15 cellular contexts compared by ENCODE assay signal in the genomic region with DNA sequence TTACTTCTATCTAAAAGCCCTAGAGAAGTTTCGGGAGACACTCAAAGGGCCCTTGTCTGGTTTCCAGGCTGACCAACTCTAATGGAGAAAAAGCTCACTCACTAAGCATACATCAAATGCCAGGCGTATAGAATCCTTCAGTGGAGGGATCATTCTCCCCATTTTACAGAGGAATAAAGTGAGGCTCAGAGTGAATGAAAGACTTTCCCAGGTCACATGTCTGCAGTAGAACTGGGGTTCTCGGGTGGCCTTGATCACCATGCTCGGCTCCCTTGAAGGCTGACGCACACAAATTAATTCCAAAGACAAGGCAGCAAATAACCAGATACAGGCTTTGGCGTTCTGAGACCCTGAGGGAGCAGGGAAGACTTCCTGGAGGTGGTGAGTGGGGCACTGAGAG.
DNase-seq lines count a peak whose midpoint lies in the region; ATAC-seq, FAIRE-seq and TF ChIP-seq lines count a peak whose summit lies in the region.
"Had no signal": no experiment of that assay in that cellular context is flagged by ENCODE, and none has a peak within 500 bp of the region (broad histone marks: within the 10 kb centered on the region; RNA-seq: fewer than 3 reads in every experiment).

No MANE protein-coding gene starts in this region.

- WGBS in HepG2 (ENCODE audit: low lambda C conversion rate): 56% methylated on average over 6 of the region's 6 CpGs
- 71% methylated on average over 5 of the region's 6 CpGs for WGBS in right lobe of liver (ENCODE audit: insufficient coverage, low coverage, low lambda C conversion rate, missing lambda C conversion rate)

- H3K9ac ChIP-seq in HepG2 (ENCODE audit: insufficient read depth, low read depth, low read length): no peak overlapping the region

- no peaks in the 10 kb centered on the region for H3K79me2 ChIP-seq in HepG2 (ENCODE audit: insufficient read depth, low read length)

- POLR2A ChIA-PET in HepG2 (lab: Yijun Ruan, JAX): no interaction called here

- H3K4me2 ChIP-seq in HepG2 (ENCODE audit: low read depth, low read length): no peak overlapping the region

- H3K9me3 ChIP-seq in HepG2 (ENCODE audit: low read length) (no peaks in the 10 kb centered on the region), right lobe of liver (no peaks in the 10 kb centered on the region)

- no peak overlapping the region for H3K4me3 ChIP-seq in HepG2 (replicated peaks in 1 of 3; ENCODE audit: insufficient read depth in 1 of 3, low read depth in 2 of 3, low read length in 3 of 3)
- H3K4me3 ChIP-seq in right lobe of liver: no peak overlapping the region

- H3K4me1 ChIP-seq in HepG2 (ENCODE audit: insufficient read depth, low read length): peaks cover 13% of the 10 kb centered on the region
- H3K4me1 ChIP-seq in right lobe of liver: peaks cover 0 to 8% (median 0%) of the 10 kb centered on the region in 4 donors

- H3K4me1 Mint-ChIP-seq in chondrocyte (ENCODE audit: low read depth) (peaks cover 4% of the 10 kb centered on the region), mesothelial cell of epicardium (peaks cover 7% of the 10 kb centered on the region), type B pancreatic cell (ENCODE audit: unreplicated experiment) (peaks cover 14% of the 10 kb centered on the region)
- H3K4me1 Mint-ChIP-seq: B cell had no signal

- H3K27me3 ChIP-seq in HepG2 (ENCODE audit: control insufficient read depth in 1 of 2, insufficient read depth in 2 of 2, low read length in 2 of 2) (peaks cover 2 to 4% of the 10 kb centered on the region in 2 experiments; a peak in 2 of 5 replicates), right lobe of liver (no peaks in the 10 kb centered on the region)

- H3K27me3 Mint-ChIP-seq in chondrocyte (ENCODE audit: low read depth): peaks cover 16% of the 10 kb centered on the region
- H3K27me3 Mint-ChIP-seq in mesothelial cell of epicardium (ENCODE audit: low read depth): peaks cover 38% of the 10 kb centered on the region
- peaks cover 54% of the 10 kb centered on the region for H3K27me3 Mint-ChIP-seq in type B pancreatic cell

- no peak for TF ChIP-seq CTCF in HepG2 (CRISPR knock-in tag; IDR thresholded peaks at IDR 0.05)
- TF ChIP-seq CTCF in right lobe of liver (IDR thresholded peaks at IDR 0.05): no peak
- no peak for TF ChIP-seq CTCF in chondrocyte (IDR thresholded peaks at IDR 0.05)
- no peak for TF ChIP-seq CTCF in mesothelial cell of epicardium (IDR thresholded peaks at IDR 0.05; ENCODE audit: unreplicated experiment)
- no peak for TF ChIP-seq CTCF in type B pancreatic cell (conservative IDR thresholded peaks at IDR 0.05)

- TF ChIP-seq POLR2A in HepG2 (IDR thresholded peaks at IDR 0.05; ENCODE audit: insufficient read depth in 1 of 2, low read depth in 2 of 2, low read length in 2 of 2) (no peak), right lobe of liver (IDR thresholded peaks at IDR 0.05) (no peak)

- H3K4me3 Mint-ChIP-seq in chondrocyte (ENCODE audit: unreplicated experiment): no peak overlapping the region
- H3K4me3 Mint-ChIP-seq in mesothelial cell of epicardium: peak overlapping the region; percentile 36
- H3K4me3 Mint-ChIP-seq in type B pancreatic cell: peak overlapping the region; percentile 35
- H3K4me3 Mint-ChIP-seq: B cell; CD4-positive, alpha-beta T cell; HFFc6 had no signal

- H3K36me3 ChIP-seq in HepG2 (replicated peaks in 1 of 2; ENCODE audit: control insufficient read depth in 1 of 2, insufficient read depth in 2 of 2, low read length in 2 of 2) (no peaks in the 10 kb centered on the region), right lobe of liver (no peaks in the 10 kb centered on the region)

- no TSS peak for BruUV-seq in HepG2 (replicated peaks; lab: Mats Ljungman, UMichigan)

- in situ Hi-C loops in HepG2 (cut with HindIII; ENCODE audit: extremely low pct_ligation_motif_present, low pct_unique_long_range_greater_than_20kb) (no loop called here), ACHN (cut with HindIII; ENCODE audit: low pct_ligation_motif_present, low pct_unique_long_range_greater_than_20kb, low sequenced_read_pairs) (no loop called here)

- H4K20me1 ChIP-seq in HepG2 (ENCODE audit: insufficient read depth, low read length): no peaks in the 10 kb centered on the region; the same call in 1 of the 2 replicates

- CTCF ChIA-PET in HepG2 (lab: Yijun Ruan, JAX; ENCODE audit: low intra/inter-chr PET ratio, low total read pairs): no interaction called here

- DNase-seq in HepG2 (ENCODE audit: low spot score) (no peak), right lobe of liver (no peak), chondrocyte (ENCODE audit: low spot score) (peak; percentile 41), mesothelial cell of epicardium (ENCODE audit: low spot score in 2 of 2, unreplicated experiment in 2 of 2) (no peak), type B pancreatic cell (ENCODE audit: extremely low spot score, unreplicated experiment) (no peak), mucosa of gallbladder (ENCODE audit: low spot score) (no peak), caudate nucleus (lab: John Stamatoyannopoulos, UW) (no peak), ACHN (no peak)
- DNase-seq: Calu3; CD4-positive, alpha-beta T cell; DMS 273 treated with DMSO at 0.1 percent for 48 hours; HCEC 1CT; HFFc6 had no signal

- H3K27ac ChIP-seq in HepG2 (ENCODE audit: extremely low read length, insufficient read depth, low read length) (no peak overlapping the region), right lobe of liver (no peak overlapping the region), caudate nucleus (ENCODE audit: low read depth, low read length) (no peak overlapping the region)

- FAIRE-seq in HepG2 (lab: Jason Lieb, UNC): no peak
- FAIRE-seq: HTR-8/SVneo had no signal

- TF ChIP-seq RAD21 in HepG2 (CRISPR knock-in tag; IDR thresholded peaks at IDR 0.05): no peak

- no peaks in the 10 kb centered on the region for H3K36me3 Mint-ChIP-seq in chondrocyte (ENCODE audit: low read depth)
- H3K36me3 Mint-ChIP-seq in mesothelial cell of epicardium: no peaks in the 10 kb centered on the region
- no peaks in the 10 kb centered on the region for H3K36me3 Mint-ChIP-seq in type B pancreatic cell

- intact Hi-C loops in HepG2 (cut with micrococcal nuclease; ENCODE audit: unreplicated experiment): no loop called here
- intact Hi-C loops in right lobe of liver (cut with DNase I): no loop called here

- H3K9me3 Mint-ChIP-seq in chondrocyte (ENCODE audit: low read depth): no peaks in the 10 kb centered on the region
- H3K9me3 Mint-ChIP-seq in mesothelial cell of epicardium: no peaks in the 10 kb centered on the region
- no peaks in the 10 kb centered on the region for H3K9me3 Mint-ChIP-seq in type B pancreatic cell
- H3K9me3 Mint-ChIP-seq: CD4-positive, alpha-beta T cell; HFFc6 had no signal

- no peak overlapping the region for H2AFZ ChIP-seq in HepG2 (ENCODE audit: low read length)

- no peak for ATAC-seq in HepG2
- no peak for ATAC-seq in right lobe of liver

- no peak overlapping the region for H3K27ac Mint-ChIP-seq in chondrocyte (ENCODE audit: unreplicated experiment)
- no peak overlapping the region for H3K27ac Mint-ChIP-seq in mesothelial cell of epicardium
- no peak overlapping the region for H3K27ac Mint-ChIP-seq in type B pancreatic cell
- H3K27ac Mint-ChIP-seq: B cell; CD4-positive, alpha-beta T cell; HFFc6 had no signal

- no peak for TF ChIP-seq EP300 in HepG2 (IDR thresholded peaks at IDR 0.05; ENCODE audit: low read depth in 2 of 2, low read length in 2 of 2)
- no peak for TF ChIP-seq EP300 in HepG2 (CRISPR knock-in tag; IDR thresholded peaks at IDR 0.05; ENCODE audit: borderline replicate concordance)

TF ChIP-seq in HepG2, 621 proteins besides CTCF, POLR2A, EP300 and RAD21 (continues in another document):
- peak; percentile 44; the same call in 1 of the 2 replicates for TF ChIP-seq ZNF629 (CRISPR knock-in tag; conservative IDR thresholded peaks at IDR 0.05)
